In the genomic region with DNA sequence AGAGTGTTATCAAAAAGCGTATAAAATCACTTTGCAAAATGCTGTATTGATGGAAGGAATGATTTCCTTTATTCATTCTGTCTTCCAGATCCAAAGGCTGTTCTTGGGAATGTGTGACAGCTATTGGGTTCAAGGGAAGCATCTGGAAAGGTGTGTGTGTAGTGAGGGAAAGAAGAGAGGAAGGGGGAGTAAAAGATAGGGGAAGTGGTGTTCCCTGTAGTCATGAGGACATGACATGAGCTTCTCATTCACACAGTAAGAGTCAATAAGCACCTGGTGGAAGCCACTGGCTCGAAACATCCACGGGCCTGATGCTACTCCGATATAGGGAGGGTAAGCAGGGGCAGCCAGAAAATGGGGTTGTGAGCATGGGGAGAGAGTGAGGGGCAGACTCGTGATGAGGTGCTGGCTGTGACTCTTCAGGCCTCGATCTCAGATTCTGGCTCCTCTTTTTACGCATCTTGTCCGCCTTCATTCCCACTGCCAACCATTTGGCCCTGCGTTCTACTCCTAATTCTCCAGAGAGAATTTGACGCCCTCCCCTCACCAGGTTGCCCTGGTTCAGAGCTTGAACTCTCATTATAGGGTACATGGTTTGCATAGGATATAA, we compare ENCODE assay signal across 20 cellular contexts.
"Had no signal": no experiment of that assay in that cellular context is flagged by ENCODE, and none has a peak within 500 bp of the region (broad histone marks: within the 10 kb centered on the region; RNA-seq: fewer than 3 reads in every experiment).

No MANE protein-coding gene starts in this region.

- H3K27me3 ChIP-seq: ascending aorta, brain microvascular endothelial cell, gastroesophageal sphincter, uterus had no signal

- ATAC-seq: effector memory CD8-positive, alpha-beta T cell; gastroesophageal sphincter; left colon had no signal

- H3K36me3 ChIP-seq: ascending aorta, brain microvascular endothelial cell, gastroesophageal sphincter, thoracic aorta, uterus had no signal

- H3K4me1 ChIP-seq: ascending aorta, gastroesophageal sphincter, uterus had no signal

- H3K79me2 ChIP-seq: parathyroid adenoma had no signal

- H3K9me3 ChIP-seq: ascending aorta, gastroesophageal sphincter, thoracic aorta, uterus had no signal

- H3K9ac ChIP-seq: parathyroid adenoma had no signal

- H3K4me3 ChIP-seq: ascending aorta, coronary artery, gastroesophageal sphincter, thoracic aorta, uterus had no signal

- DNase-seq: activated CD8-positive, alpha-beta memory T cell treated with anti-CD3 and anti-CD28 coated beads, Interleukin-2, amount 50 U/mL, for 4 hours; activated effector memory CD4-positive, alpha-beta T cell treated with anti-CD3 and anti-CD28 coated beads, Interleukin-2, amount 50 U/mL, for 16 hours; activated T-cell treated with anti-CD3 and anti-CD28 coated beads, Interleukin-2, amount 50 U/mL, for 1 hour; effector memory CD8-positive, alpha-beta T cell; hippocampal formation; immature natural killer cell; kidney; left colon; nucleus accumbens; right cardiac atrium; SW 1271; T-helper 9 cell; uterus had no signal

- H3K27ac ChIP-seq: ascending aorta, brain microvascular endothelial cell, coronary artery, gastroesophageal sphincter, parathyroid adenoma, thoracic aorta, uterus, VCaP had no signal
